25 cellular contexts compared by ENCODE assay signal in genomic region chr10:13328588-13328987, GRCh38.
"Had no signal": no experiment of that assay in that cellular context is flagged by ENCODE, and none has a peak within 500 bp of the region (broad histone marks: within the 10 kb centered on the region; RNA-seq: fewer than 3 reads in every experiment).

No MANE protein-coding gene starts in this region.

- H3K4me1 ChIP-seq: right atrium auricular region, suprapubic skin, tibial artery had no signal

- H3K27ac Mint-ChIP-seq: activated T-helper 1 cell treated with anti-CD3 and anti-CD28 coated beads, Interleukin-12 subunit alpha, Interleukin-12 subunit beta, Interleukin-2, Interleukin-4 antibody, amounts not matched to agents 30 ng/mL and 10 ng/mL and 1 ng/mL, durations not matched to agents 14 hours and 24 hours and 36 hours; T-helper 1 cell treated with Interleukin-12 subunit alpha and Interleukin-12 subunit beta and Interleukin-4 antibody, amounts not matched to agents 30 μg/mL and 1 μg/mL, for 36 hours had no signal

- DNase-seq: activated CD4-positive, alpha-beta T cell treated with anti-CD3 and anti-CD28 coated beads, Interleukin-2, amount 50 U/mL, for 4 hours; activated effector memory CD4-positive, alpha-beta T cell treated with anti-CD3 and anti-CD28 coated beads, Interleukin-2, amount 50 U/mL, for 16 hours; activated naive CD4-positive, alpha-beta T cell treated with anti-CD3 and anti-CD28 coated beads, Interleukin-2, amount 50 U/mL, for 16 hours; amniotic stem cell; caudate nucleus; cortex of kidney; effector memory CD8-positive, alpha-beta T cell; hippocampal formation; immature natural killer cell; kidney; left colon; midbrain; naive thymus-derived CD4-positive, alpha-beta T cell; occipital lobe; stimulated activated CD4-positive, alpha-beta T cell treated with anti-CD3 and anti-CD28 coated beads, Interleukin-15, amount 100 ng/mL, for 24 hours; stimulated activated CD4-positive, alpha-beta T cell treated with anti-CD3 and anti-CD28 coated beads, Interleukin-2, amount 100 ng/mL, for 24 hours; stimulated activated naive CD4-positive, alpha-beta T cell; T1000; tibial artery had no signal

- H3K27me3 Mint-ChIP-seq: effector memory CD8-positive, alpha-beta T cell; naive thymus-derived CD4-positive, alpha-beta T cell had no signal

- H3K27me3 ChIP-seq: gastroesophageal sphincter, right atrium auricular region, suprapubic skin, tibial artery had no signal

- H3K27ac ChIP-seq: right atrium auricular region, suprapubic skin, tibial artery had no signal

- H3K4me1 Mint-ChIP-seq: immature natural killer cell, neural crest cell had no signal

- H3K9me3 Mint-ChIP-seq: activated T-helper 1 cell treated with anti-CD3 and anti-CD28 coated beads, Interleukin-12 subunit alpha, Interleukin-12 subunit beta, Interleukin-2, Interleukin-4 antibody, amounts not matched to agents 30 ng/mL and 10 ng/mL and 1 ng/mL, durations not matched to agents 14 hours and 24 hours and 36 hours; effector memory CD8-positive, alpha-beta T cell; immature natural killer cell; T-helper 1 cell treated with Interleukin-12 subunit alpha and Interleukin-12 subunit beta and Interleukin-4 antibody, amounts not matched to agents 30 μg/mL and 1 μg/mL, for 36 hours had no signal

- H3K4me3 ChIP-seq: gastroesophageal sphincter, right atrium auricular region, suprapubic skin, tibial artery had no signal

- H3K4me3 Mint-ChIP-seq: activated T-helper 1 cell treated with anti-CD3 and anti-CD28 coated beads, Interleukin-12 subunit alpha, Interleukin-12 subunit beta, Interleukin-2, Interleukin-4 antibody, amounts not matched to agents 30 ng/mL and 10 ng/mL and 1 ng/mL, durations not matched to agents 14 hours and 24 hours and 36 hours; effector memory CD8-positive, alpha-beta T cell; immature natural killer cell; naive thymus-derived CD4-positive, alpha-beta T cell; neural crest cell; T-helper 1 cell treated with Interleukin-12 subunit alpha and Interleukin-12 subunit beta and Interleukin-4 antibody, amounts not matched to agents 30 μg/mL and 1 μg/mL, for 36 hours had no signal

- H3K9me3 ChIP-seq: gastroesophageal sphincter, right atrium auricular region, suprapubic skin, tibial artery had no signal
